In genomic region chr3:136750922-136751258, GRCh38 we compare ENCODE assay signal across 1 cellular context.
A peak's percentile ranks its signal among the peaks of the same experiment; 100 is the strongest.
TF ChIP-seq lines count a peak whose summit lies in the region.

No MANE protein-coding gene starts in this region.

TF ChIP-seq in K562, 482 proteins besides CTCF, POLR2A, EP300 and RAD21 (continued from another document):
- TF ChIP-seq TEAD4 (IDR thresholded peaks at IDR 0.05; ENCODE audit: low read length) = 0 out of 2 replicates have a peak, but pooled peaks have one; percentile 7
- TF ChIP-seq TEAD4 (CRISPR knock-in tag; IDR thresholded peaks at IDR 0.05; ENCODE audit: borderline replicate concordance) = no peak
- TF ChIP-seq ARNT (IDR thresholded peaks at IDR 0.05) = 0 out of 4 replicates have a peak, but pooled peaks of 1 of the 2 experiments have one; percentile 28
- TF ChIP-seq TAF9B (IDR thresholded peaks at IDR 0.05; ENCODE audit: partially characterized antibody) = peak; percentile 8
- TF ChIP-seq SP2 (IDR thresholded peaks at IDR 0.05; ENCODE audit: extremely low read depth, low read depth, low read length, poor library complexity, severe bottlenecking) = no peak
- TF ChIP-seq, protein P1, sequence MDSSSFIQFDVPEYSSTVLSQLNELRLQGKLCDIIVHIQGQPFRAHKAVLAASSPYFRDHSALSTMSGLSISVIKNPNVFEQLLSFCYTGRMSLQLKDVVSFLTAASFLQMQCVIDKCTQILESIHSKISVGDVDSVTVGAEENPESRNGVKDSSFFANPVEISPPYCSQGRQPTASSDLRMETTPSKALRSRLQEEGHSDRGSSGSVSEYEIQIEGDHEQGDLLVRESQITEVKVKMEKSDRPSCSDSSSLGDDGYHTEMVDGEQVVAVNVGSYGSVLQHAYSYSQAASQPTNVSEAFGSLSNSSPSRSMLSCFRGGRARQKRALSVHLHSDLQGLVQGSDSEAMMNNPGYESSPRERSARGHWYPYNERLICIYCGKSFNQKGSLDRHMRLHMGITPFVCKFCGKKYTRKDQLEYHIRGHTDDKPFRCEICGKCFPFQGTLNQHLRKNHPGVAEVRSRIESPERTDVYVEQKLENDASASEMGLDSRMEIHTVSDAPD (CRISPR knock-in tag; IDR thresholded peaks at IDR 0.05) = no peak
- TF ChIP-seq TRIM28 (IDR thresholded peaks at IDR 0.05) = 0 out of 2 replicates have a peak, but pooled peaks have one; percentile 23
